ENCODE assay signal across 17 cellular contexts in the genomic region with DNA sequence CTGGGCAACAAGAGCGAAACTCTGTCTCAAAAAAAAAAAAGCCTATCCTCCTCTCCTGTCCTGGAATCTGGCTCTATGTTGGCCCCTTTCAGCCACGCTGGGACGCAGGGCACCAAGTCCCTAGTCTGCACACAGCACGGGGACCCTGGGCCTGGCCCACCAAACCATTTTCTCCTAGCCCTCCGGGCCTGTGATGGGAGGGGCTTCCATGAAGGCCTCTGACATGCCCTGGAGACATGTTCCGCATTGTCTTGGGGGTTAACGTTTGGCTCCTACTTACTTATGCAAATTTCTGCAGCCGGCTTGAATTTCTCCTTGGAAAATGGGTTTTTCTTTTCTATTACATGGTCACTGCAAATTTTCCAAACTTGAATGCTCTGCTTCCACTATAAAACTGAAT. TPM values are rescaled to one million over a fixed set of nuclear protein-coding genes. Genes with fewer than 3 reads are reported as not detected.
DNase-seq lines count a peak whose midpoint lies in the region; ATAC-seq and TF ChIP-seq lines count a peak whose summit lies in the region.
"Had no signal": no experiment of that assay in that cellular context is flagged by ENCODE, and none has a peak within 500 bp of the region (broad histone marks: within the 10 kb centered on the region; RNA-seq: fewer than 3 reads in every experiment).

No MANE protein-coding gene starts in this region.

- no peak for TF ChIP-seq POLR2A in Peyer's patch (IDR thresholded peaks at IDR 0.05)

- H3K4me3 ChIP-seq in HAP-1, result no peak overlapping the region
- no peak overlapping the region for H3K4me3 ChIP-seq in mesendoderm (ENCODE audit: low read length)
- H3K4me3 ChIP-seq in neuronal stem cell (ENCODE audit: low read length in 2 of 2), result no peak overlapping the region
- H3K4me3 ChIP-seq in Peyer's patch, result no peak overlapping the region
- H3K4me3 ChIP-seq: BLaER1 treated with 17β-estradiol and CSF1 and Interleukin-3, amounts not matched to agents 10 nM and 100 nM; GM23248; K562 had no signal

- ATAC-seq in GM19351 (IDR thresholded peaks at IDR 0.05; ENCODE audit: unreplicated experiment), result no peak
- ATAC-seq: CD8-positive, alpha-beta T cell had no signal

- H3K79me1 ChIP-seq in mesendoderm (ENCODE audit: low read length) (no peaks in the 10 kb centered on the region), neuronal stem cell (ENCODE audit: low read depth, low read length) (no peaks in the 10 kb centered on the region)

- no peak overlapping the region for H3K4me2 ChIP-seq in mesendoderm (ENCODE audit: low read length)
- no peak overlapping the region for H3K4me2 ChIP-seq in neuronal stem cell (ENCODE audit: insufficient read depth, low read length, poor library complexity, severe bottlenecking)

- H2AK5ac ChIP-seq in mesendoderm (ENCODE audit: low read length) (no peak overlapping the region), neuronal stem cell (ENCODE audit: low read depth, low read length) (no peak overlapping the region)

- H2BK15ac ChIP-seq in mesendoderm (replicated peaks; ENCODE audit: low read depth) (no peak overlapping the region), neuronal stem cell (ENCODE audit: low read length) (no peak overlapping the region)

- in situ Hi-C loops in HAP-1 (cut with MboI; ENCODE audit: low sequenced_read_pairs), result no loop called here

- H2BK120ac ChIP-seq in mesendoderm (ENCODE audit: low read depth, low read length), result no peak overlapping the region
- H2BK120ac ChIP-seq in neuronal stem cell (ENCODE audit: low read depth, low read length), result no peak overlapping the region

- H3K4ac ChIP-seq in mesendoderm (ENCODE audit: low read depth, low read length), result no peak overlapping the region
- H3K4ac ChIP-seq in neuronal stem cell (ENCODE audit: low read length), result no peak overlapping the region

- H3K9me3 ChIP-seq in HAP-1, result no peaks in the 10 kb centered on the region
- no peaks in the 10 kb centered on the region for H3K9me3 ChIP-seq in neuronal stem cell (replicated peaks in 1 of 2; ENCODE audit: control insufficient read depth in 2 of 2, insufficient read depth in 1 of 2, low read depth in 1 of 2, low read length in 2 of 2)
- no peaks in the 10 kb centered on the region for H3K9me3 ChIP-seq in Peyer's patch

- no peak overlapping the region for H3K27ac ChIP-seq in mesendoderm (ENCODE audit: low read depth, low read length)
- H3K27ac ChIP-seq in neuronal stem cell (replicated peaks; ENCODE audit: low read length), result no peak overlapping the region
- H3K27ac ChIP-seq in Peyer's patch, result no peak overlapping the region
- H3K27ac ChIP-seq: BLaER1 treated with 17β-estradiol and CSF1 and Interleukin-3, amounts not matched to agents 10 nM and 100 nM; GM23248; HL-60 had no signal

- no CpG with 5 or more reads among the region's 8 CpGs for WGBS in mesendoderm (ENCODE audit: extremely low coverage, insufficient coverage, low lambda C conversion rate)
- WGBS in neuronal stem cell (ENCODE audit: extremely low coverage in 2 of 2, insufficient read length in 2 of 2, insufficient replicate concordance in 1 of 2), 2 donors, result no CpG with 5 or more reads among the region's 8 CpGs

- H3K36me3 ChIP-seq in HAP-1 (replicated peaks) (no peaks in the 10 kb centered on the region), mesendoderm (ENCODE audit: control insufficient read depth, insufficient read depth, low read length) (no peaks in the 10 kb centered on the region), neuronal stem cell (replicated peaks in 1 of 2; ENCODE audit: control insufficient read depth in 2 of 2, insufficient read depth in 2 of 2, low read length in 2 of 2) (no peaks in the 10 kb centered on the region), Peyer's patch (no peaks in the 10 kb centered on the region)
- H3K36me3 ChIP-seq: BLaER1 treated with 17β-estradiol and CSF1 and Interleukin-3, amounts not matched to agents 10 nM and 100 nM had no signal

- H3K56ac ChIP-seq in mesendoderm (ENCODE audit: low read length), result peak overlapping the region; percentile 67

- no peak overlapping the region for H3K23ac ChIP-seq in mesendoderm (ENCODE audit: low read length)
- H3K23ac ChIP-seq in neuronal stem cell (ENCODE audit: low read depth, low read length, poor library complexity), result no peak overlapping the region

- H2BK12ac ChIP-seq in neuronal stem cell (ENCODE audit: low read length), result no peak overlapping the region

- H3K9ac ChIP-seq in mesendoderm (ENCODE audit: low read length) (no peak overlapping the region), neuronal stem cell (ENCODE audit: low read depth, low read length, poor library complexity) (no peak overlapping the region)
- H3K9ac ChIP-seq: BLaER1 treated with 17β-estradiol and CSF1 and Interleukin-3, amounts not matched to agents 10 nM and 100 nM; GM23248 had no signal

- peak; percentile 74 for DNase-seq in ELF-1 (ENCODE audit: low read depth, low spot score)
- DNase-seq in HAP-1 (ENCODE audit: low spot score in 2 of 2), result peak; percentile 47 to 78
- no peak for DNase-seq in mesendoderm
- DNase-seq in neuronal stem cell (ENCODE audit: low spot score), result no peak
- no peak for DNase-seq in SIG-M5 (lab: John Stamatoyannopoulos, UW)
- no peak for DNase-seq in activated gamma-delta T cell (lab: John Stamatoyannopoulos, UW)
- DNase-seq in Peyer's patch, result no peak
- DNase-seq: 8988T; Calu3; CD8-positive, alpha-beta T cell; DMS79 treated with DMSO at 0.1 percent for 48 hours; H7 had no signal

- H3K18ac ChIP-seq in mesendoderm (ENCODE audit: low read length) (no peak overlapping the region), neuronal stem cell (ENCODE audit: low read length) (no peak overlapping the region)

- H3K79me2 ChIP-seq in mesendoderm (ENCODE audit: control insufficient read depth, insufficient read depth, low read length), result no peaks in the 10 kb centered on the region

- no peak overlapping the region for H3K14ac ChIP-seq in neuronal stem cell (ENCODE audit: low read length)

- H4K8ac ChIP-seq in mesendoderm (ENCODE audit: low read depth, low read length) (no peak overlapping the region), neuronal stem cell (ENCODE audit: low read depth, low read length) (no peak overlapping the region)

- H3K27me3 ChIP-seq in HAP-1 (ENCODE audit: low read depth) (no peaks in the 10 kb centered on the region), mesendoderm (ENCODE audit: insufficient read depth, low read length, poor library complexity) (no peaks in the 10 kb centered on the region), neuronal stem cell (ENCODE audit: control insufficient read depth in 3 of 3, insufficient read depth in 3 of 3, low read depth in 1 of 3, low read length in 3 of 3) (no peaks in the 10 kb centered on the region), Peyer's patch (no peaks in the 10 kb centered on the region)
- H3K27me3 ChIP-seq: BLaER1 treated with 17β-estradiol and CSF1 and Interleukin-3, amounts not matched to agents 10 nM and 100 nM had no signal

- peak overlapping the region; percentile 85 for H2AFZ ChIP-seq in neuronal stem cell (ENCODE audit: low read length)
- H2AFZ ChIP-seq: GM23248 had no signal

- peaks cover 13% of the 10 kb centered on the region for H3K4me1 ChIP-seq in HAP-1
- peaks cover 3% of the 10 kb centered on the region for H3K4me1 ChIP-seq in mesendoderm (ENCODE audit: control insufficient read depth, low read depth, low read length)
- peaks cover 0 to 2% of the 10 kb centered on the region in 2 donors for H3K4me1 ChIP-seq in neuronal stem cell (ENCODE audit: control insufficient read depth in 2 of 2, insufficient read depth in 1 of 2, low read depth in 1 of 2, low read length in 2 of 2)
- peaks cover 0 to 9% (median 4%) of the 10 kb centered on the region in 4 donors for H3K4me1 ChIP-seq in Peyer's patch

- no peak for TF ChIP-seq CTCF in Peyer's patch (IDR thresholded peaks at IDR 0.05)

- H2BK5ac ChIP-seq in mesendoderm (ENCODE audit: low read length) (no peak overlapping the region), neuronal stem cell (ENCODE audit: low read length) (no peak overlapping the region)

- H4K91ac ChIP-seq in neuronal stem cell (ENCODE audit: low read depth, low read length, poor library complexity), result no peak overlapping the region

- H4K5ac ChIP-seq in mesendoderm (ENCODE audit: low read length), result no peak overlapping the region

RNA-seq across cellular contexts. Expression of gene GPT2, which starts 12.6 kb away (rescaled TPM):
- polyA plus RNA-seq in mesendoderm (2013, experiment 1 of 2), result 30.6 TPM
- polyA plus RNA-seq in mesendoderm (2013, experiment 2 of 2), result 32.9 TPM
- 19.5 TPM for polyA plus RNA-seq in neuronal stem cell (2013, experiment 1 of 2)
- polyA plus RNA-seq in neuronal stem cell (2013, experiment 2 of 2), result 19.1 TPM
- total RNA-seq in Peyer's patch, result 10 to 100 TPM in 3 of 4 donors, 1 to 10 TPM in 1; 9.6 to 23.1 (median 18.2) TPM

RNA-seq across cellular contexts. Expression of gene C16orf87, which starts 40.6 kb away (rescaled TPM):
- polyA plus RNA-seq in mesendoderm (2013, experiment 1 of 2), result 19.7 TPM
- 19.1 TPM for polyA plus RNA-seq in mesendoderm (2013, experiment 2 of 2)
- 33.7 TPM for polyA plus RNA-seq in neuronal stem cell (2013, experiment 1 of 2)
- 35.6 TPM for polyA plus RNA-seq in neuronal stem cell (2013, experiment 2 of 2)
- 10 to 100 TPM in 2 of 4 donors, 1 to 10 TPM in 2; 7.9 to 13.5 (median 10.6) TPM for total RNA-seq in Peyer's patch

Comparison
In these comparisons a context has a peak if more than half of its experiments do, and no peak if none do; other contexts are left out.
1. DNase-seq: peak in ELF-1 (single experiment) and HAP-1 (2 of 2); none in mesendoderm (single experiment), neuronal stem cell (single experiment), SIG-M5 (single experiment), activated gamma-delta T cell (single experiment) and Peyer's patch (0 of 3).